In genomic region chr4:40196260-40196659, GRCh38 we compare ENCODE assay signal across 1 cellular context.
TF ChIP-seq lines count a peak whose summit lies in the region.

No MANE protein-coding gene starts in this region.

TF ChIP-seq in GM12878, 131 proteins besides CTCF, POLR2A, EP300 and RAD21 (continued from another document):
- TF ChIP-seq ZBTB40 (IDR thresholded peaks at IDR 0.05; ENCODE audit: borderline replicate concordance) (no peak), NBN (IDR thresholded peaks at IDR 0.05) (no peak), NR2C2 (IDR thresholded peaks at IDR 0.05; ENCODE audit: borderline replicate concordance, control insufficient read depth, insufficient read length, low read depth) (no peak), ZBTB11 (CRISPR knock-in tag; IDR thresholded peaks at IDR 0.05) (no peak), FOS (IDR thresholded peaks at IDR 0.05; ENCODE audit: borderline replicate concordance, extremely low read depth, insufficient read length) (no peak), IRF3 (IDR thresholded peaks at IDR 0.05) (no peak), ZBTB33 (IDR thresholded peaks at IDR 0.05) (no peak), ATF2 (IDR thresholded peaks at IDR 0.05; ENCODE audit: low read length) (no peak), BCL11A (IDR thresholded peaks at IDR 0.05; ENCODE audit: low read depth, low read length) (no peak), PBX3 (IDR thresholded peaks at IDR 0.05; ENCODE audit: insufficient replicate concordance, low read depth, low read length) (no peak), IKZF2 (IDR thresholded peaks at IDR 0.05) (no peak), DPF2 (IDR thresholded peaks at IDR 0.05) (no peak)
